In genomic region chr22:44600386-44600785, GRCh38 we compare ENCODE assay signal across 20 cellular contexts.
"Had no signal": no experiment of that assay in that cellular context is flagged by ENCODE, and none has a peak within 500 bp of the region (broad histone marks: within the 10 kb centered on the region; RNA-seq: fewer than 3 reads in every experiment).

No MANE protein-coding gene starts in this region.

- H3K4me3 ChIP-seq: heart left ventricle, thoracic aorta, uterus had no signal

- H3K36me3 ChIP-seq: heart left ventricle, thoracic aorta, uterus had no signal

- H3K27ac ChIP-seq: heart left ventricle, thoracic aorta, uterus had no signal

- DNase-seq: activated CD4-positive, alpha-beta T cell treated with anti-CD3 and anti-CD28 coated beads for 36 hours; activated CD4-positive, alpha-beta T cell treated with anti-CD3 and anti-CD28 coated beads, Interleukin-2, amount 50 U/mL, for 48 hours; activated CD4-positive, CD25-positive, alpha-beta regulatory T cell; activated CD8-positive, alpha-beta memory T cell treated with anti-CD3 and anti-CD28 coated beads for 24 hours; activated effector memory CD4-positive, alpha-beta T cell treated with anti-CD3 and anti-CD28 coated beads, Interleukin-2, amount 50 U/mL, for 16 hours; activated naive CD4-positive, alpha-beta T cell treated with anti-CD3 and anti-CD28 coated beads, Interleukin-2, amount 10 ng/mL, durations not matched to agents 7 days and 5 days; amygdala; caudate nucleus; foreskin fibroblast; heart left ventricle; naive B cell; right cardiac atrium; stimulated activated CD4-positive, alpha-beta T cell treated with anti-CD3 and anti-CD28 coated beads, Interleukin-15, amount 100 ng/mL, for 24 hours; stimulated activated CD4-positive, alpha-beta T cell treated with anti-CD3 and anti-CD28 coated beads, Interleukin-2, amount 100 ng/mL, for 24 hours; stimulated activated naive CD8-positive, alpha-beta T cell treated with anti-CD3 and anti-CD28 coated beads, Interleukin-15, Interleukin-2, amounts not matched to agents 100 U/mL and 50 U/mL, for 24 hours; uterus had no signal

- H3K27me3 ChIP-seq: uterus had no signal

- H3K4me3 Mint-ChIP-seq: activated CD4-positive, alpha-beta T cell treated with anti-CD3 and anti-CD28 coated beads for 36 hours; activated naive CD4-positive, alpha-beta T cell treated with anti-CD3 and anti-CD28 coated beads, Interleukin-2, amount 10 ng/mL, durations not matched to agents 7 days and 5 days; mesothelial cell of epicardium; naive B cell; T-helper 2 cell treated with Interferon-gamma antibody and Interleukin-4, amounts not matched to agents 5 μg/mL and 100 μg/mL, for 36 hours; type B pancreatic cell had no signal

- H3K27ac Mint-ChIP-seq: activated CD4-positive, alpha-beta T cell treated with anti-CD3 and anti-CD28 coated beads for 36 hours; activated naive CD4-positive, alpha-beta T cell treated with anti-CD3 and anti-CD28 coated beads, Interleukin-2, amount 10 ng/mL, durations not matched to agents 7 days and 5 days; mesothelial cell of epicardium; T-helper 2 cell treated with Interferon-gamma antibody and Interleukin-4, amounts not matched to agents 5 μg/mL and 100 μg/mL, for 36 hours; type B pancreatic cell had no signal

- H3K4me1 ChIP-seq: uterus had no signal

- H3K9me3 Mint-ChIP-seq: activated naive CD4-positive, alpha-beta T cell treated with anti-CD3 and anti-CD28 coated beads, Interleukin-2, amount 10 ng/mL, durations not matched to agents 7 days and 5 days; mesothelial cell of epicardium; naive B cell; T-helper 2 cell treated with Interferon-gamma antibody and Interleukin-4, amounts not matched to agents 5 μg/mL and 100 μg/mL, for 36 hours; type B pancreatic cell had no signal

- H3K36me3 Mint-ChIP-seq: activated naive CD4-positive, alpha-beta T cell treated with anti-CD3 and anti-CD28 coated beads, Interleukin-2, amount 10 ng/mL, durations not matched to agents 7 days and 5 days; mesothelial cell of epicardium; naive B cell; type B pancreatic cell had no signal

- H3K4me1 Mint-ChIP-seq: activated naive CD4-positive, alpha-beta T cell treated with anti-CD3 and anti-CD28 coated beads, Interleukin-2, amount 10 ng/mL, durations not matched to agents 7 days and 5 days; mesothelial cell of epicardium had no signal

- H3K9me3 ChIP-seq: heart left ventricle, thoracic aorta, uterus had no signal
